In genomic region chr9:6910497-6910896, GRCh38 we compare ENCODE assay signal across 35 cellular contexts.
"Had no signal": no experiment of that assay in that cellular context is flagged by ENCODE, and none has a peak within 500 bp of the region (broad histone marks: within the 10 kb centered on the region; RNA-seq: fewer than 3 reads in every experiment).

No MANE protein-coding gene starts in this region.

- DNase-seq: activated B cell treated with CpG ODN at 0.5 μM for 24 hours; activated CD4-positive, alpha-beta memory T cell treated with anti-CD3 and anti-CD28 coated beads for 36 hours; activated CD4-positive, alpha-beta T cell treated with anti-CD3 and anti-CD28 coated beads for 4 hours; activated CD4-positive, alpha-beta T cell treated with anti-CD3 and anti-CD28 coated beads, Interleukin-2, amount 10 ng/mL, durations not matched to agents 7 days and 5 days; activated CD4-positive, alpha-beta T cell treated with anti-CD3 and anti-CD28 coated beads, Interleukin-2, amount 50 U/mL, for 4 hours; activated CD4-positive, CD25-positive, alpha-beta regulatory T cell treated with anti-CD3 and anti-CD28 coated beads, Interleukin-2, amount 50 U/mL, for 72 hours; activated CD8-positive, alpha-beta memory T cell treated with anti-CD3 and anti-CD28 coated beads, Interleukin-2, amount 50 U/mL, for 4 hours; activated CD8-positive, alpha-beta T cell treated with anti-CD3 and anti-CD28 coated beads for 36 hours; activated effector memory CD4-positive, alpha-beta T cell treated with anti-CD3 and anti-CD28 coated beads, Interleukin-2, amount 50 U/mL, for 16 hours; activated gamma-delta T cell treated with Interleukin-2 at 50 U/mL for 16 hours; activated naive CD4-positive, alpha-beta T cell; activated naive CD4-positive, alpha-beta T cell treated with anti-CD3 and anti-CD28 coated beads for 36 hours; activated naive CD4-positive, alpha-beta T cell treated with anti-CD3 and anti-CD28 coated beads, Interleukin-2, amount 50 U/mL, for 16 hours; activated naive CD8-positive, alpha-beta T cell treated with anti-CD3 and anti-CD28 coated beads for 36 hours; activated T-cell treated with anti-CD3 and anti-CD28 coated beads for 4 hours; activated T-cell treated with anti-CD3 and anti-CD28 coated beads, Interleukin-2, amount 50 U/mL, for 1 hour; activated T-cell treated with anti-CD3 and anti-CD28 coated beads, Interleukin-2, amount 50 U/mL, for 4 hours; activated T-cell treated with anti-CD3 and anti-CD28 coated beads, Interleukin-2, amount 50 U/mL, for 72 hours; adrenal gland; amniotic stem cell; aorta; body of pancreas; brain microvascular endothelial cell; central memory CD4-positive, alpha-beta T cell; T-helper 1 cell; T-helper 2 cell; T-helper 9 cell had no signal

- H3K36me3 Mint-ChIP-seq: activated naive CD4-positive, alpha-beta T cell treated with anti-CD3 and anti-CD28 coated beads, Interleukin-2, amount 50 U/mL, for 72 hours had no signal

- H3K4me1 ChIP-seq: adrenal gland, breast epithelium had no signal

- H3K9me3 ChIP-seq: adrenal gland, body of pancreas, breast epithelium had no signal

- H3K27ac Mint-ChIP-seq: activated B cell treated with CpG ODN at 0.5 μM for 24 hours; activated CD4-positive, alpha-beta memory T cell treated with anti-CD3 and anti-CD28 coated beads for 36 hours; activated CD4-positive, alpha-beta T cell treated with anti-CD3 and anti-CD28 coated beads, Interleukin-2, amount 10 ng/mL, durations not matched to agents 7 days and 5 days; activated CD8-positive, alpha-beta T cell treated with anti-CD3 and anti-CD28 coated beads for 36 hours; activated naive CD4-positive, alpha-beta T cell treated with anti-CD3 and anti-CD28 coated beads for 36 hours; activated naive CD4-positive, alpha-beta T cell treated with anti-CD3 and anti-CD28 coated beads, Interleukin-2, amount 50 U/mL, for 72 hours; activated naive CD8-positive, alpha-beta T cell treated with anti-CD3 and anti-CD28 coated beads for 36 hours; activated T-cell treated with anti-CD3 and anti-CD28 coated beads, Interleukin-2, amount 50 U/mL, for 72 hours; activated T-helper 1 cell treated with anti-CD3 and anti-CD28 coated beads, Interleukin-12 subunit alpha, Interleukin-12 subunit beta, Interleukin-2, Interleukin-4 antibody, amounts not matched to agents 30 ng/mL and 10 ng/mL and 1 ng/mL, durations not matched to agents 14 hours and 24 hours and 36 hours; activated T-helper 17 cell treated with anti-CD3 and anti-CD28 coated beads, Interleukin-2, amount 50 U/mL, for 72 hours; T-helper 1 cell treated with Interleukin-12 subunit alpha and Interleukin-12 subunit beta and Interleukin-4 antibody, amounts not matched to agents 30 μg/mL and 1 μg/mL, for 36 hours; T-helper 2 cell treated with Interferon-gamma antibody and Interleukin-4, amounts not matched to agents 5 μg/mL and 100 μg/mL, for 36 hours had no signal

- ATAC-seq: activated CD8-positive, alpha-beta T cell treated with anti-CD3 and anti-CD28 coated beads for 36 hours; activated naive CD4-positive, alpha-beta T cell treated with anti-CD3 and anti-CD28 coated beads, Interleukin-2, amount 50 U/mL, for 72 hours; activated T-cell treated with anti-CD3 and anti-CD28 coated beads, Interleukin-2, amount 50 U/mL, for 4 hours; activated T-cell treated with anti-CD3 and anti-CD28 coated beads, Interleukin-2, amount 50 U/mL, for 72 hours; activated T-helper 17 cell treated with anti-CD3 and anti-CD28 coated beads, Interleukin-2, amount 50 U/mL, for 72 hours; body of pancreas had no signal

- H3K27me3 ChIP-seq: adrenal gland, body of pancreas, brain microvascular endothelial cell, breast epithelium had no signal

- H3K4me3 ChIP-seq: adrenal gland, body of pancreas, breast epithelium had no signal

- FAIRE-seq: astrocyte had no signal

- H3K27ac ChIP-seq: adrenal gland, body of pancreas, brain microvascular endothelial cell, breast epithelium, VCaP had no signal

- H3K4me3 Mint-ChIP-seq: activated B cell treated with CpG ODN at 0.5 μM for 24 hours; activated CD4-positive, alpha-beta memory T cell treated with anti-CD3 and anti-CD28 coated beads for 36 hours; activated CD4-positive, alpha-beta T cell treated with anti-CD3 and anti-CD28 coated beads, Interleukin-2, amount 10 ng/mL, durations not matched to agents 7 days and 5 days; activated CD8-positive, alpha-beta T cell treated with anti-CD3 and anti-CD28 coated beads for 36 hours; activated naive CD4-positive, alpha-beta T cell treated with anti-CD3 and anti-CD28 coated beads for 36 hours; activated naive CD8-positive, alpha-beta T cell treated with anti-CD3 and anti-CD28 coated beads for 36 hours; activated T-cell treated with anti-CD3 and anti-CD28 coated beads, Interleukin-2, amount 50 U/mL, for 4 hours; activated T-cell treated with anti-CD3 and anti-CD28 coated beads, Interleukin-2, amount 50 U/mL, for 72 hours; activated T-helper 1 cell treated with anti-CD3 and anti-CD28 coated beads, Interleukin-12 subunit alpha, Interleukin-12 subunit beta, Interleukin-2, Interleukin-4 antibody, amounts not matched to agents 30 ng/mL and 10 ng/mL and 1 ng/mL, durations not matched to agents 14 hours and 24 hours and 36 hours; activated T-helper 17 cell treated with anti-CD3 and anti-CD28 coated beads, Interleukin-2, amount 50 U/mL, for 72 hours; T-helper 1 cell treated with Interleukin-12 subunit alpha and Interleukin-12 subunit beta and Interleukin-4 antibody, amounts not matched to agents 30 μg/mL and 1 μg/mL, for 36 hours; T-helper 2 cell treated with Interferon-gamma antibody and Interleukin-4, amounts not matched to agents 5 μg/mL and 100 μg/mL, for 36 hours had no signal

- H3K9me3 Mint-ChIP-seq: activated B cell treated with CpG ODN at 0.5 μM for 24 hours; activated CD4-positive, alpha-beta memory T cell treated with anti-CD3 and anti-CD28 coated beads for 36 hours; activated CD4-positive, alpha-beta T cell treated with anti-CD3 and anti-CD28 coated beads, Interleukin-2, amount 10 ng/mL, durations not matched to agents 7 days and 5 days; activated CD8-positive, alpha-beta T cell treated with anti-CD3 and anti-CD28 coated beads for 36 hours; activated naive CD4-positive, alpha-beta T cell treated with anti-CD3 and anti-CD28 coated beads for 36 hours; activated naive CD4-positive, alpha-beta T cell treated with anti-CD3 and anti-CD28 coated beads, Interleukin-2, amount 50 U/mL, for 72 hours; activated naive CD8-positive, alpha-beta T cell treated with anti-CD3 and anti-CD28 coated beads for 36 hours; activated T-cell treated with anti-CD3 and anti-CD28 coated beads, Interleukin-2, amount 50 U/mL, for 4 hours; activated T-cell treated with anti-CD3 and anti-CD28 coated beads, Interleukin-2, amount 50 U/mL, for 72 hours; activated T-helper 1 cell treated with anti-CD3 and anti-CD28 coated beads, Interleukin-12 subunit alpha, Interleukin-12 subunit beta, Interleukin-2, Interleukin-4 antibody, amounts not matched to agents 30 ng/mL and 10 ng/mL and 1 ng/mL, durations not matched to agents 14 hours and 24 hours and 36 hours; activated T-helper 17 cell treated with anti-CD3 and anti-CD28 coated beads, Interleukin-2, amount 50 U/mL, for 72 hours; T-helper 1 cell treated with Interleukin-12 subunit alpha and Interleukin-12 subunit beta and Interleukin-4 antibody, amounts not matched to agents 30 μg/mL and 1 μg/mL, for 36 hours; T-helper 2 cell treated with Interferon-gamma antibody and Interleukin-4, amounts not matched to agents 5 μg/mL and 100 μg/mL, for 36 hours had no signal

- H3K36me3 ChIP-seq: adrenal gland, brain microvascular endothelial cell, breast epithelium had no signal

- H3K27me3 Mint-ChIP-seq: activated B cell treated with CpG ODN at 0.5 μM for 24 hours; activated CD4-positive, alpha-beta memory T cell treated with anti-CD3 and anti-CD28 coated beads for 36 hours; activated CD4-positive, alpha-beta T cell treated with anti-CD3 and anti-CD28 coated beads, Interleukin-2, amount 10 ng/mL, durations not matched to agents 7 days and 5 days; activated CD8-positive, alpha-beta T cell treated with anti-CD3 and anti-CD28 coated beads for 36 hours; activated naive CD8-positive, alpha-beta T cell treated with anti-CD3 and anti-CD28 coated beads for 36 hours; activated T-helper 17 cell treated with anti-CD3 and anti-CD28 coated beads, Interleukin-2, amount 50 U/mL, for 72 hours had no signal
